In the genomic region with DNA sequence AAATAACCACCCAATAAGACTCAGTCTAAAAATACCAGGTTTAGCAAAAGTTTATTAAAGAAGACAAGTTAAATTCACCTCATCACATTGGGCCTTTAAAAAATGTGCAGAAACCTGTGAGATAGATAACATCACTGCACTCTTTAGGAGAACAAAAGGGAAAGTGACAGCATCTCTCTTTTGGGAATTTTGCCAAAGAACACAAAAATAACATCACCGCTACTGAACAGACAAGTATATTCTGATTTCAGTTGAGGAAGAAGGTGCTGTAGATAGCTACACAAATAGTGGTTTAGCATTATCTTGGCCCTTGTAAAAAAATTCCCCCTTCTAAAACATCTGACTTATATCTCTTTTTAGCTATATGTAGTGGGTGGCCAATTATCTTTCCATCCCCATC, we compare ENCODE assay signal across 24 cellular contexts.
A peak's percentile ranks its signal among the peaks of the same experiment; 100 is the strongest.
DNase-seq lines count a peak whose midpoint lies in the region; ATAC-seq, FAIRE-seq and TF ChIP-seq lines count a peak whose summit lies in the region.
"Had no signal": no experiment of that assay in that cellular context is flagged by ENCODE, and none has a peak within 500 bp of the region (broad histone marks: within the 10 kb centered on the region; RNA-seq: fewer than 3 reads in every experiment).

No MANE protein-coding gene starts in this region.

- CTCF ChIA-PET in K562 (lab: Yijun Ruan, JAX; ENCODE audit: low intra/inter-chr PET ratio), result no interaction called here

- no peak overlapping the region for H3K9ac ChIP-seq in K562 (ENCODE audit: insufficient read depth in 1 of 2, low read depth in 2 of 2, low read length in 2 of 2)
- H3K9ac ChIP-seq: BLaER1 treated with 17β-estradiol and CSF1 and Interleukin-3, amounts not matched to agents 10 nM and 100 nM had no signal

- intact Hi-C loops in K562 (cut with micrococcal nuclease), result no loop called here

- WGBS in K562 (ENCODE audit: insufficient coverage, low coverage, missing lambda C conversion rate), result 67% methylated on average over 1 of the region's 1 CpG

- TF ChIP-seq CTCF in K562 (IDR thresholded peaks at IDR 0.05 in 2 of 3, conservative IDR thresholded peaks at IDR 0.05 in 1 of 3; ENCODE audit: insufficient read depth in 2 of 3, low read depth in 1 of 3, low read length in 3 of 3) (no peak), Peyer's patch (IDR thresholded peaks at IDR 0.05) (no peak)

- TF ChIP-seq RAD21 in K562 (CRISPR knock-in tag; conservative IDR thresholded peaks at IDR 0.05 in 1 of 2, IDR thresholded peaks at IDR 0.05 in 1 of 2), result no peak

- no TSS peak for BruUV-seq in K562 (replicated peaks; lab: Mats Ljungman, UMichigan)

- peak; percentile 21 for DNase-seq in NCI-H345 (lab: John Stamatoyannopoulos, UW)
- no peak for DNase-seq in NCI-H345 treated with DMSO at 0.1 percent for 48 hours (lab: John Stamatoyannopoulos, UW; ENCODE audit: unreplicated experiment)
- no peak for DNase-seq in GM18507 (ENCODE audit: extremely low spot score, insufficient read length, low read depth)
- no peak for DNase-seq in K562 (ENCODE audit: extremely low read depth in 1 of 4, low spot score in 3 of 4)
- DNase-seq in lung microvascular endothelial cell (ENCODE audit: low read depth in 2 of 2), result peak; percentile 38 to 72
- DNase-seq in middle frontal gyrus (ENCODE audit: extremely low spot score, low spot score), result no peak
- no peak for DNase-seq in Peyer's patch
- DNase-seq: AML-193; Caco-2; CD4-positive, alpha-beta memory T cell; GDM1; HCEC 1CT; NCI-H1048; NCI-H1417; NCI-H1694; NCI-H2081 treated with DMSO at 0.1 percent for 48 hours; NCI-H526 treated with DMSO at 0.1 percent for 48 hours; PC-3; SW 1271 had no signal

- H3K79me2 ChIP-seq in K562 (ENCODE audit: control insufficient read depth, insufficient read depth, low read length), result no peaks in the 10 kb centered on the region

- H3K27me3 ChIP-seq in K562 (ENCODE audit: control insufficient read depth in 2 of 2, insufficient read depth in 2 of 2, low read length in 2 of 2) (no peaks in the 10 kb centered on the region), Peyer's patch (no peaks in the 10 kb centered on the region)
- H3K27me3 ChIP-seq: BLaER1 treated with 17β-estradiol and CSF1 and Interleukin-3, amounts not matched to agents 10 nM and 100 nM had no signal

- POLR2A ChIA-PET in K562 (lab: Yijun Ruan, JAX), result interaction anchor here (0.6 kb wide), 1 partner anchor 702 kb away, joined by 3 read pairs; no protein-coding TSS in a partner anchor

- FAIRE-seq in GM18507 (lab: Jason Lieb, UNC) (peak; percentile 35), K562 (lab: Jason Lieb, UNC) (no peak)
- FAIRE-seq: GM12878, H1 had no signal

- H3K4me1 ChIP-seq in K562 (replicated peaks in 1 of 2; ENCODE audit: control insufficient read depth in 2 of 2, insufficient read depth in 2 of 2, low read length in 2 of 2), result no peaks in the 10 kb centered on the region
- H3K4me1 ChIP-seq in Peyer's patch, result no peaks in the 10 kb centered on the region
- H3K4me1 ChIP-seq: BLaER1 treated with 17β-estradiol and CSF1 and Interleukin-3, amounts not matched to agents 10 nM and 100 nM had no signal

- H3K9me1 ChIP-seq in K562 (ENCODE audit: control insufficient read depth, insufficient read depth, low read length), result no peaks in the 10 kb centered on the region

- H3K9me3 ChIP-seq in K562 (replicated peaks; ENCODE audit: control insufficient read depth, insufficient read depth, low read depth, low read length) (no peaks in the 10 kb centered on the region), Peyer's patch (no peaks in the 10 kb centered on the region)
- H3K9me3 ChIP-seq: BLaER1 treated with 17β-estradiol and CSF1 and Interleukin-3, amounts not matched to agents 10 nM and 100 nM; Caco-2 had no signal

- TF ChIP-seq POLR2A in K562 (conservative IDR thresholded peaks at IDR 0.05) (no peak), Peyer's patch (IDR thresholded peaks at IDR 0.05) (no peak)

- TF ChIP-seq EP300 in K562 (IDR thresholded peaks at IDR 0.05; ENCODE audit: low read length), result no peak

- no peak overlapping the region for H3K4me2 ChIP-seq in K562 (ENCODE audit: insufficient read depth, low read length)
- H3K4me2 ChIP-seq: BLaER1 treated with 17β-estradiol and CSF1 and Interleukin-3, amounts not matched to agents 10 nM and 100 nM had no signal

- 0 out of 2 replicates have a peak, but pooled peaks cover 3% of the 10 kb centered on the region for H4K20me1 ChIP-seq in K562 (replicated peaks; ENCODE audit: control insufficient read depth, insufficient read depth, low read length)
- H4K20me1 ChIP-seq: BLaER1 treated with 17β-estradiol and CSF1 and Interleukin-3, amounts not matched to agents 10 nM and 100 nM had no signal

- no peak overlapping the region for H2AFZ ChIP-seq in K562 (ENCODE audit: low read depth, low read length)

- peaks cover 22% of the 10 kb centered on the region; the same call in 1 of the 3 replicates for H3K36me3 ChIP-seq in K562 (ENCODE audit: control insufficient read depth, insufficient read depth, low read length)
- peaks cover 0 to 9% (median 0%) of the 10 kb centered on the region in 3 donors for H3K36me3 ChIP-seq in Peyer's patch

- H3K4me3 ChIP-seq in K562, result no peak overlapping the region
- no peak overlapping the region for H3K4me3 ChIP-seq in Peyer's patch
- H3K4me3 ChIP-seq: BLaER1 treated with 17β-estradiol and CSF1 and Interleukin-3, amounts not matched to agents 10 nM and 100 nM; GM12878 had no signal

- H3K27ac ChIP-seq in K562 (ENCODE audit: extremely low read depth, low read depth, low read length) (no peak overlapping the region), Peyer's patch (no peak overlapping the region)
- H3K27ac ChIP-seq: BLaER1 treated with 17β-estradiol and CSF1 and Interleukin-3, amounts not matched to agents 10 nM and 100 nM; HL-60 had no signal

- no peak for ATAC-seq in K562
- ATAC-seq: GM12878, PC-3, Right ventricle myocardium inferior had no signal

- in situ Hi-C loops in K562 (cut with MboI), result no loop called here

TF ChIP-seq in K562, 482 proteins besides CTCF, POLR2A, EP300 and RAD21:
- TF ChIP-seq ZNF584 (CRISPR knock-in tag; IDR thresholded peaks at IDR 0.05; ENCODE audit: low read depth), result no peak
- peak; percentile 25; the same call in 1 of the 2 replicates for TF ChIP-seq NFIC (IDR thresholded peaks at IDR 0.05)

Comparison
In these comparisons a context has a peak if more than half of its experiments do, and no peak if none do; other contexts are left out.
1. DNase-seq: peak in NCI-H345 (single experiment) and lung microvascular endothelial cell (2 of 2); none in NCI-H345 treated with DMSO at 0.1 percent for 48 hours (single experiment), GM18507 (single experiment), K562 (0 of 4), middle frontal gyrus (single experiment) and Peyer's patch (0 of 3).